In genomic region chr14:35302211-35302528, GRCh38 we compare ENCODE assay signal across 20 cellular contexts. TPM values are rescaled to one million over a fixed set of nuclear protein-coding genes. Genes with fewer than 3 reads are reported as not detected.
DNase-seq lines count a peak whose midpoint lies in the region; ATAC-seq and TF ChIP-seq lines count a peak whose summit lies in the region.
"Had no signal": no experiment of that assay in that cellular context is flagged by ENCODE, and none has a peak within 500 bp of the region (broad histone marks: within the 10 kb centered on the region; RNA-seq: fewer than 3 reads in every experiment).

No MANE protein-coding gene starts in this region.

- H3K9me3 ChIP-seq in DND-41 (ENCODE audit: insufficient read depth, low read length, severe bottlenecking) (no peaks in the 10 kb centered on the region), psoas muscle (no peaks in the 10 kb centered on the region)
- H3K9me3 ChIP-seq: right atrium auricular region, upper lobe of left lung had no signal

- H3K4me1 ChIP-seq in DND-41 (ENCODE audit: insufficient read depth, low read length): peaks cover 80% of the 10 kb centered on the region
- H3K4me1 ChIP-seq in psoas muscle: peaks cover 27% of the 10 kb centered on the region

- peaks cover 100% of the 10 kb centered on the region for H3K79me2 ChIP-seq in DND-41 (ENCODE audit: insufficient read depth, low read length)

- intact Hi-C loops in psoas muscle (cut with DNase I) (loop anchor here (5.0 kb wide), 1 partner anchor 35 kb away; no protein-coding TSS in a partner anchor), head of caudate nucleus (cut with DNase I) (no loop called here)

- TF ChIP-seq CTCF in DND-41 (IDR thresholded peaks at IDR 0.05; ENCODE audit: borderline replicate concordance, extremely low read depth, low read length, poor library complexity, severe bottlenecking): no peak
- no peak for TF ChIP-seq CTCF in psoas muscle (IDR thresholded peaks at IDR 0.05)
- no peak for TF ChIP-seq CTCF in endothelial cell (IDR thresholded peaks at IDR 0.05; ENCODE audit: unreplicated experiment)

- peak overlapping the region; percentile 61 to 96 for H3K27ac Mint-ChIP-seq in activated naive CD4-positive, alpha-beta T cell treated with anti-CD3 and anti-CD28 coated beads, Interleukin-2, amount 50 U/mL, for 72 hours
- no peak overlapping the region for H3K27ac Mint-ChIP-seq in endothelial cell (ENCODE audit: unreplicated experiment)

- H3K9ac ChIP-seq in DND-41 (ENCODE audit: low read depth, low read length): peak overlapping the region; percentile 33; the same call in 1 of the 2 replicates

- H3K27me3 ChIP-seq in DND-41 (ENCODE audit: insufficient read depth, low read length, poor library complexity) (no peaks in the 10 kb centered on the region), psoas muscle (ENCODE audit: insufficient read depth in 3 of 3, low read length in 2 of 3) (no peaks in the 10 kb centered on the region)
- H3K27me3 ChIP-seq: brain microvascular endothelial cell, right atrium auricular region, upper lobe of left lung had no signal

- no peaks in the 10 kb centered on the region for H3K9me3 Mint-ChIP-seq in activated T-cell treated with anti-CD3 and anti-CD28 coated beads, Interleukin-2, amount 50 U/mL, for 4 hours
- H3K9me3 Mint-ChIP-seq in activated naive CD4-positive, alpha-beta T cell treated with anti-CD3 and anti-CD28 coated beads, Interleukin-2, amount 50 U/mL, for 72 hours: no peaks in the 10 kb centered on the region
- H3K9me3 Mint-ChIP-seq in endothelial cell (ENCODE audit: unreplicated experiment): no peaks in the 10 kb centered on the region

- no peak overlapping the region for H2AFZ ChIP-seq in DND-41 (ENCODE audit: low read depth, low read length)

- WGBS in psoas muscle, 3 donors: 92 to 97% (median 93%) methylated on average over 1 of the region's 1 CpG

- peak in 1 of 2 donors; percentile 26 for ATAC-seq in activated T-cell treated with anti-CD3 and anti-CD28 coated beads, Interleukin-2, amount 50 U/mL, for 4 hours
- ATAC-seq in DND-41 (ENCODE audit: insufficient read depth, low read depth): no peak
- peak in 1 of 2 donors; percentile 52 for ATAC-seq in activated naive CD4-positive, alpha-beta T cell treated with anti-CD3 and anti-CD28 coated beads, Interleukin-2, amount 50 U/mL, for 72 hours
- ATAC-seq in psoas muscle: peak in 1 of 4 donors; percentile 36
- ATAC-seq: left colon had no signal

- peak overlapping the region; percentile 83 for H3K4me2 ChIP-seq in DND-41 (ENCODE audit: insufficient read depth, low read length)

- H4K20me1 ChIP-seq in DND-41 (ENCODE audit: insufficient read depth, low read length): peaks cover 86% of the 10 kb centered on the region

- peak overlapping the region in 1 of 2 experiments; percentile 31; a peak in 1 of 4 replicates for H3K4me3 ChIP-seq in DND-41 (ENCODE audit: low read depth in 1 of 2, low read length in 2 of 2)
- no peak overlapping the region for H3K4me3 ChIP-seq in psoas muscle
- H3K4me3 ChIP-seq: right atrium auricular region, upper lobe of left lung had no signal

- peak overlapping the region; percentile 69 for H3K27ac ChIP-seq in DND-41 (ENCODE audit: low read length)
- peak overlapping the region; percentile 71 for H3K27ac ChIP-seq in psoas muscle
- H3K27ac ChIP-seq: brain microvascular endothelial cell, right atrium auricular region had no signal

- DNase-seq in activated T-cell treated with anti-CD3 and anti-CD28 coated beads, Interleukin-2, amount 50 U/mL, for 4 hours: no peak
- no peak for DNase-seq in activated T-cell treated with anti-CD3 and anti-CD28 coated beads, Interleukin-2, amount 50 U/mL, for 48 hours
- DNase-seq in DND-41: no peak
- DNase-seq in activated naive CD4-positive, alpha-beta T cell treated with anti-CD3 and anti-CD28 coated beads, Interleukin-2, amount 50 U/mL, for 72 hours (ENCODE audit: low spot score in 2 of 2): no peak
- no peak for DNase-seq in psoas muscle
- no peak for DNase-seq in NCI-H748 treated with DMSO at 0.1 percent for 48 hours (lab: John Stamatoyannopoulos, UW)
- no peak for DNase-seq in endothelial cell (ENCODE audit: low spot score)
- no peak for DNase-seq in head of caudate nucleus
- DNase-seq: ACHN; activated CD4-positive, alpha-beta T cell treated with anti-CD3 and anti-CD28 coated beads, Interleukin-2, amount 50 U/mL, for 48 hours; activated gamma-delta T cell treated with Interleukin-2 at 50 U/mL for 16 hours; brain microvascular endothelial cell; dermis blood vessel endothelial cell; erythroblast; left colon; NCI-H187; nucleus accumbens; stimulated activated naive CD4-positive, alpha-beta T cell; upper lobe of left lung had no signal

- H3K4me3 Mint-ChIP-seq in activated T-cell treated with anti-CD3 and anti-CD28 coated beads, Interleukin-2, amount 50 U/mL, for 4 hours: peak overlapping the region; percentile 30
- no peak overlapping the region for H3K4me3 Mint-ChIP-seq in endothelial cell (ENCODE audit: unreplicated experiment)

- H3K36me3 ChIP-seq in DND-41 (ENCODE audit: insufficient read depth, low read length) (peaks cover 62% of the 10 kb centered on the region), psoas muscle (ENCODE audit: insufficient read depth in 1 of 2, low read depth in 1 of 2) (peaks cover 0 to 4% of the 10 kb centered on the region in 2 donors)
- H3K36me3 ChIP-seq: brain microvascular endothelial cell, right atrium auricular region had no signal

- no peaks in the 10 kb centered on the region for H3K27me3 Mint-ChIP-seq in activated T-cell treated with anti-CD3 and anti-CD28 coated beads, Interleukin-2, amount 50 U/mL, for 4 hours (ENCODE audit: low read depth)
- no peaks in the 10 kb centered on the region for H3K27me3 Mint-ChIP-seq in endothelial cell (ENCODE audit: unreplicated experiment)

- H3K4me1 Mint-ChIP-seq in activated T-cell treated with anti-CD3 and anti-CD28 coated beads, Interleukin-2, amount 50 U/mL, for 4 hours (ENCODE audit: low read depth): peaks cover 58% of the 10 kb centered on the region
- H3K4me1 Mint-ChIP-seq in endothelial cell (ENCODE audit: unreplicated experiment): peaks cover 7% of the 10 kb centered on the region

- peaks cover 19% of the 10 kb centered on the region for H3K36me3 Mint-ChIP-seq in activated T-cell treated with anti-CD3 and anti-CD28 coated beads, Interleukin-2, amount 50 U/mL, for 4 hours (ENCODE audit: insufficient read depth)
- peaks cover 5 to 33% of the 10 kb centered on the region in 2 donors for H3K36me3 Mint-ChIP-seq in activated naive CD4-positive, alpha-beta T cell treated with anti-CD3 and anti-CD28 coated beads, Interleukin-2, amount 50 U/mL, for 72 hours
- H3K36me3 Mint-ChIP-seq in endothelial cell (ENCODE audit: low read depth, unreplicated experiment): peaks cover 4% of the 10 kb centered on the region

RNA-seq across cellular contexts. Expression of gene PSMA6, which starts 10.0 kb away (rescaled TPM):
- 100 to 1,000 TPM; 562 to 636 (median 595) TPM for total RNA-seq in activated T-cell treated with anti-CD3 and anti-CD28 coated beads, Interleukin-2, amount 50 U/mL, for 4 hours
- total RNA-seq in activated naive CD4-positive, alpha-beta T cell treated with anti-CD3 and anti-CD28 coated beads, Interleukin-2, amount 50 U/mL, for 72 hours: 100 to 1,000 TPM; 293 to 408 TPM
- total RNA-seq in psoas muscle (100 to 1,000 TPM; 176 to 276 (median 262) TPM), endothelial cell (ENCODE audit: unreplicated experiment) (160 TPM)
- polyA plus RNA-seq in psoas muscle: 100 to 1,000 TPM; 328 to 653 (median 448) TPM
